Comparison of ENCODE assay signal across 1 cellular context in genomic region chr3:15471861-15472260, GRCh38.
TF ChIP-seq lines count a peak whose summit lies in the region.

No MANE protein-coding gene starts in this region.

TF ChIP-seq in SK-N-SH, 30 proteins besides CTCF, POLR2A, EP300 and RAD21 (continued from another document):
- TF ChIP-seq, protein P1, sequence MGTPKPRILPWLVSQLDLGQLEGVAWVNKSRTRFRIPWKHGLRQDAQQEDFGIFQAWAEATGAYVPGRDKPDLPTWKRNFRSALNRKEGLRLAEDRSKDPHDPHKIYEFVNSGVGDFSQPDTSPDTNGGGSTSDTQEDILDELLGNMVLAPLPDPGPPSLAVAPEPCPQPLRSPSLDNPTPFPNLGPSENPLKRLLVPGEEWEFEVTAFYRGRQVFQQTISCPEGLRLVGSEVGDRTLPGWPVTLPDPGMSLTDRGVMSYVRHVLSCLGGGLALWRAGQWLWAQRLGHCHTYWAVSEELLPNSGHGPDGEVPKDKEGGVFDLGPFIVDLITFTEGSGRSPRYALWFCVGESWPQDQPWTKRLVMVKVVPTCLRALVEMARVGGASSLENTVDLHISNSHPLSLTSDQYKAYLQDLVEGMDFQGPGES (IDR thresholded peaks at IDR 0.05; ENCODE audit: low read depth, low read length), result no peak
- TF ChIP-seq GABPA (IDR thresholded peaks at IDR 0.05; ENCODE audit: low read depth) (no peak), CHD2 (IDR thresholded peaks at IDR 0.05; ENCODE audit: low read length, partially characterized antibody) (no peak), RFX5 (IDR thresholded peaks at IDR 0.05; ENCODE audit: low read length) (no peak), POLR2AphosphoS5 (IDR thresholded peaks at IDR 0.05; ENCODE audit: low read depth, low read length) (no peak), FOXM1 (IDR thresholded peaks at IDR 0.05; ENCODE audit: low read depth) (no peak), NRF1 (IDR thresholded peaks at IDR 0.05; ENCODE audit: low read depth, low read length) (no peak), ZBTB33 (IDR thresholded peaks at IDR 0.05; ENCODE audit: borderline replicate concordance, low read depth) (no peak), RXRA (IDR thresholded peaks at IDR 0.05; ENCODE audit: borderline replicate concordance, low read depth) (no peak)
TF ChIP-seq in SK-N-SH: peak in this region for 0.
